Comparison of ENCODE assay signal across 28 cellular contexts in the genomic region with DNA sequence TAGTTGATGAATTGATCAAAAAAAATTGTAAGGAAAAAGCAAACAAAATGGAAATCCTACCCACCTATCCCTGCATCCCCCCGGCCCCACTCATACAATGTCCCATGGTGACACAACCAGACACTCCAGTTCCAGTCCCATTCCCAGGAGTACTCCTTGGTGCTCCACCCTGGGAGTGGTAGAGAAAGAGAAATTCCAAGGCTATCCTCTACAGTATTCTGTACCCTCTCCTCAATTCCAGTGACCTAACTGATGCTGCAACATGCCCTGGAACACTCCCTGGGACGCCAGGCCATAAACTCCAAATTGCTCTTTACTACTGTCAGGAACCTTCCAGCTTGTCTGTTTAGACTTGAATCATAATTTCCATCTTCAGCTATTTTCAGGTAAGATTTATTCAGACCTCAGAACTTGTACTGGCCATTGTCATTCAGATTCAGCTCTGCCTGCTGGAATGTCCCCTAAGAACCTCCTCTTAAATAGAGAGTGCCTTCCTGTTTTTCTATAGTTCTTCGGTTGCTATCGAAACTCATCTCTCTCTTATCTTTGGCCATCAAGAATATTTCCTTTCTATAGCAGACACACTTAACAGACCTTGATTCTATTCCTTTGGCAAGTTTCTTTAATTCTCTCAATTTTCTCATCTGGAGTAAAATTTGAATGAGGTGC. TPM values are rescaled to one million over a fixed set of nuclear protein-coding genes. Genes with fewer than 3 reads are reported as not detected.
DNase-seq lines count a peak whose midpoint lies in the region; ATAC-seq and TF ChIP-seq lines count a peak whose summit lies in the region.
"Had no signal": no experiment of that assay in that cellular context is flagged by ENCODE, and none has a peak within 500 bp of the region (broad histone marks: within the 10 kb centered on the region; RNA-seq: fewer than 3 reads in every experiment).

No MANE protein-coding gene starts in this region.

- H3K4me3 Mint-ChIP-seq in activated CD4-positive, alpha-beta T cell treated with anti-CD3 and anti-CD28 coated beads, Interleukin-2, amount 10 ng/mL, durations not matched to agents 24 days and 14 days, result peak overlapping the region; percentile 26
- no peak overlapping the region for H3K4me3 Mint-ChIP-seq in activated CD4-positive, alpha-beta T cell treated with anti-CD3 and anti-CD28 coated beads for 36 hours
- no peak overlapping the region for H3K4me3 Mint-ChIP-seq in CD8-positive, alpha-beta T cell
- peak overlapping the region; percentile 60 for H3K4me3 Mint-ChIP-seq in T-helper 17 cell
- H3K4me3 Mint-ChIP-seq: activated CD4-positive, alpha-beta memory T cell treated with anti-CD3 and anti-CD28 coated beads for 36 hours had no signal

- peak overlapping the region; percentile 4 for H3K27ac Mint-ChIP-seq in activated CD4-positive, alpha-beta T cell treated with anti-CD3 and anti-CD28 coated beads, Interleukin-2, amount 10 ng/mL, durations not matched to agents 24 days and 14 days
- no peak overlapping the region for H3K27ac Mint-ChIP-seq in activated CD4-positive, alpha-beta T cell treated with anti-CD3 and anti-CD28 coated beads for 36 hours
- H3K27ac Mint-ChIP-seq in CD8-positive, alpha-beta T cell, result peak overlapping the region; percentile 7
- peak overlapping the region; percentile 59 for H3K27ac Mint-ChIP-seq in T-helper 17 cell
- H3K27ac Mint-ChIP-seq: activated CD4-positive, alpha-beta memory T cell treated with anti-CD3 and anti-CD28 coated beads for 36 hours had no signal

- no peak overlapping the region for H3K27ac ChIP-seq in CD8-positive, alpha-beta T cell (ENCODE audit: low read depth, low read length)
- H3K27ac ChIP-seq in esophagus muscularis mucosa (replicated peaks in 1 of 4), result no peak overlapping the region
- H3K27ac ChIP-seq in gastrocnemius medialis, result no peak overlapping the region
- H3K27ac ChIP-seq: GM23248, KMS-11, Peyer's patch, SJCRH30, tibial nerve had no signal

- H3K4me1 ChIP-seq in CD8-positive, alpha-beta T cell (ENCODE audit: insufficient read depth, low read length), result peaks cover 9% of the 10 kb centered on the region
- H3K4me1 ChIP-seq in esophagus muscularis mucosa (no peaks in the 10 kb centered on the region), gastrocnemius medialis (no peaks in the 10 kb centered on the region)
- H3K4me1 ChIP-seq: Peyer's patch, SJCRH30, tibial nerve had no signal

- no peaks in the 10 kb centered on the region for H3K36me3 Mint-ChIP-seq in activated CD4-positive, alpha-beta T cell treated with anti-CD3 and anti-CD28 coated beads, Interleukin-2, amount 10 ng/mL, durations not matched to agents 24 days and 14 days (ENCODE audit: low read depth)
- no peaks in the 10 kb centered on the region for H3K36me3 Mint-ChIP-seq in activated CD4-positive, alpha-beta T cell treated with anti-CD3 and anti-CD28 coated beads for 36 hours (ENCODE audit: low read depth)
- H3K36me3 Mint-ChIP-seq in CD8-positive, alpha-beta T cell, result no peaks in the 10 kb centered on the region
- peaks cover 6% of the 10 kb centered on the region for H3K36me3 Mint-ChIP-seq in T-helper 17 cell (ENCODE audit: low read depth)
- H3K36me3 Mint-ChIP-seq: activated CD4-positive, alpha-beta memory T cell treated with anti-CD3 and anti-CD28 coated beads for 36 hours had no signal

- no peak for TF ChIP-seq CTCF in CD8-positive, alpha-beta T cell (IDR thresholded peaks at IDR 0.05)
- TF ChIP-seq CTCF in esophagus muscularis mucosa (IDR thresholded peaks at IDR 0.05) (no peak), gastrocnemius medialis (IDR thresholded peaks at IDR 0.05 in 4 of 5, conservative IDR thresholded peaks at IDR 0.05 in 1 of 5) (no peak)

- TF ChIP-seq POLR2A in esophagus muscularis mucosa (IDR thresholded peaks at IDR 0.05; ENCODE audit: low read depth) (no peak), gastrocnemius medialis (IDR thresholded peaks at IDR 0.05) (no peak)

- H3K27me3 Mint-ChIP-seq in activated CD4-positive, alpha-beta T cell treated with anti-CD3 and anti-CD28 coated beads, Interleukin-2, amount 10 ng/mL, durations not matched to agents 24 days and 14 days, result peaks cover 13% of the 10 kb centered on the region
- peaks cover 2% of the 10 kb centered on the region for H3K27me3 Mint-ChIP-seq in activated CD4-positive, alpha-beta T cell treated with anti-CD3 and anti-CD28 coated beads for 36 hours
- H3K27me3 Mint-ChIP-seq in CD8-positive, alpha-beta T cell (ENCODE audit: low read depth), result peaks cover 31% of the 10 kb centered on the region
- peaks cover 27% of the 10 kb centered on the region for H3K27me3 Mint-ChIP-seq in T-helper 17 cell

- DNase-seq in activated CD4-positive, alpha-beta T cell treated with anti-CD3 and anti-CD28 coated beads, Interleukin-2, amount 10 ng/mL, durations not matched to agents 24 days and 14 days, result no peak
- no peak for DNase-seq in activated CD4-positive, alpha-beta T cell treated with anti-CD3 and anti-CD28 coated beads for 36 hours
- DNase-seq in CD8-positive, alpha-beta T cell, result no peak
- DNase-seq in T-helper 17 cell (no peak), esophagus muscularis mucosa (ENCODE audit: extremely low spot score) (peak; percentile 47), gastrocnemius medialis (no peak), NCI-H226 (no peak)
- DNase-seq: 8988T; activated CD4-positive, alpha-beta memory T cell treated with anti-CD3 and anti-CD28 coated beads for 36 hours; activated T-cell treated with anti-CD3 and anti-CD28 coated beads for 4 hours; glutamatergic neuron; GM23248; NCI-H1694; NCI-H2171 treated with DMSO at 0.1 percent for 48 hours; NCI-H526; Peyer's patch; SJCRH30 had no signal

- TF ChIP-seq EP300 in esophagus muscularis mucosa (IDR thresholded peaks at IDR 0.05), result no peak

- H3K4me1 Mint-ChIP-seq in activated CD4-positive, alpha-beta T cell treated with anti-CD3 and anti-CD28 coated beads, Interleukin-2, amount 10 ng/mL, durations not matched to agents 24 days and 14 days, result peaks cover 13% of the 10 kb centered on the region
- H3K4me1 Mint-ChIP-seq in activated CD4-positive, alpha-beta T cell treated with anti-CD3 and anti-CD28 coated beads for 36 hours, result peaks cover 12% of the 10 kb centered on the region
- H3K4me1 Mint-ChIP-seq in CD8-positive, alpha-beta T cell (ENCODE audit: low read depth), result peaks cover 12% of the 10 kb centered on the region
- peaks cover 11% of the 10 kb centered on the region for H3K4me1 Mint-ChIP-seq in T-helper 17 cell

- no peak for ATAC-seq in activated CD4-positive, alpha-beta T cell treated with anti-CD3 and anti-CD28 coated beads for 36 hours
- no peak for ATAC-seq in CD8-positive, alpha-beta T cell
- ATAC-seq in T-helper 17 cell (peak; percentile 62), gastrocnemius medialis (no peak), HG03139 (IDR thresholded peaks at IDR 0.05; ENCODE audit: unreplicated experiment) (no peak)
- ATAC-seq: sciatic nerve had no signal

- CTCF ChIA-PET in activated CD4-positive, alpha-beta T cell treated with anti-CD3 and anti-CD28 coated beads for 36 hours (lab: Charles Lee), result no interaction called here
- CTCF ChIA-PET in CD8-positive, alpha-beta T cell (lab: Charles Lee), result interaction anchor here (0.6 kb wide), 1 partner anchor 11 kb away, joined by 3 read pairs; no protein-coding TSS in a partner anchor

- H3K9me3 Mint-ChIP-seq in activated CD4-positive, alpha-beta T cell treated with anti-CD3 and anti-CD28 coated beads, Interleukin-2, amount 10 ng/mL, durations not matched to agents 24 days and 14 days, result no peaks in the 10 kb centered on the region
- H3K9me3 Mint-ChIP-seq in activated CD4-positive, alpha-beta T cell treated with anti-CD3 and anti-CD28 coated beads for 36 hours (ENCODE audit: low read depth), result no peaks in the 10 kb centered on the region
- no peaks in the 10 kb centered on the region for H3K9me3 Mint-ChIP-seq in CD8-positive, alpha-beta T cell
- H3K9me3 Mint-ChIP-seq: activated CD4-positive, alpha-beta memory T cell treated with anti-CD3 and anti-CD28 coated beads for 36 hours had no signal

- H3K9me3 ChIP-seq in CD8-positive, alpha-beta T cell (ENCODE audit: low read length), result no peaks in the 10 kb centered on the region
- H3K9me3 ChIP-seq in T-helper 17 cell (ENCODE audit: control insufficient read depth, low read length, poor library complexity, severe bottlenecking) (no peaks in the 10 kb centered on the region), esophagus muscularis mucosa (no peaks in the 10 kb centered on the region), gastrocnemius medialis (no peaks in the 10 kb centered on the region)
- H3K9me3 ChIP-seq: Peyer's patch, SJCRH30 had no signal

- no peaks in the 10 kb centered on the region for H3K27me3 ChIP-seq in CD8-positive, alpha-beta T cell (ENCODE audit: insufficient read depth, low read length)
- H3K27me3 ChIP-seq in esophagus muscularis mucosa (peaks cover 0 to 18% (median 0%) of the 10 kb centered on the region in 4 donors), gastrocnemius medialis (no peaks in the 10 kb centered on the region)
- H3K27me3 ChIP-seq: Peyer's patch, SJCRH30, tibial nerve had no signal

- intact Hi-C loops in activated CD4-positive, alpha-beta T cell treated with anti-CD3 and anti-CD28 coated beads, Interleukin-2, amount 10 ng/mL, durations not matched to agents 24 days and 14 days (cut with micrococcal nuclease), result no loop called here
- intact Hi-C loops in activated CD4-positive, alpha-beta T cell treated with anti-CD3 and anti-CD28 coated beads for 36 hours (cut with DNase I, micrococcal nuclease), result no loop called here
- intact Hi-C loops in CD8-positive, alpha-beta T cell (cut with DNase I, micrococcal nuclease), result no loop called here
- intact Hi-C loops in esophagus muscularis mucosa (cut with DNase I) (no loop called here), gastrocnemius medialis (cut with DNase I; ENCODE audit: low total_unique reads) (no loop called here)

- no peak overlapping the region for H3K4me3 ChIP-seq in CD8-positive, alpha-beta T cell (ENCODE audit: low read depth, low read length)
- no peak overlapping the region for H3K4me3 ChIP-seq in esophagus muscularis mucosa
- no peak overlapping the region for H3K4me3 ChIP-seq in gastrocnemius medialis
- H3K4me3 ChIP-seq: GM23248, Peyer's patch, SJCRH30, tibial nerve had no signal

- in situ Hi-C loops in gastrocnemius medialis (cut with MboI; ENCODE audit: low sequenced_read_pairs in 4 of 4), result no loop called here

- 71% methylated on average over 4 of the region's 4 CpGs for WGBS in esophagus muscularis mucosa

- POLR2A ChIA-PET in activated CD4-positive, alpha-beta T cell treated with anti-CD3 and anti-CD28 coated beads for 36 hours (lab: Charles Lee), result no interaction called here
- POLR2A ChIA-PET in CD8-positive, alpha-beta T cell (lab: Charles Lee), result no interaction called here

- H3K36me3 ChIP-seq in CD8-positive, alpha-beta T cell (ENCODE audit: insufficient read depth, low read length), result no peaks in the 10 kb centered on the region
- H3K36me3 ChIP-seq in esophagus muscularis mucosa, result no peaks in the 10 kb centered on the region
- no peaks in the 10 kb centered on the region for H3K36me3 ChIP-seq in gastrocnemius medialis
- H3K36me3 ChIP-seq: Peyer's patch, SJCRH30, tibial nerve had no signal

RNA-seq across cellular contexts. Expression of a gene that starts 8.7 kb away (rescaled TPM):
- not detected in 2 replicates for total RNA-seq in activated CD4-positive, alpha-beta T cell treated with anti-CD3 and anti-CD28 coated beads, Interleukin-2, amount 10 ng/mL, durations not matched to agents 24 days and 14 days
- not detected for total RNA-seq in activated CD4-positive, alpha-beta T cell treated with anti-CD3 and anti-CD28 coated beads for 36 hours
- total RNA-seq in CD8-positive, alpha-beta T cell, result not detected
- not detected for total RNA-seq in T-helper 17 cell
- not detected for total RNA-seq in esophagus muscularis mucosa
- total RNA-seq in gastrocnemius medialis, result not detected
- total RNA-seq: activated CD4-positive, alpha-beta memory T cell treated with anti-CD3 and anti-CD28 coated beads for 36 hours; astrocyte; dermis microvascular lymphatic vessel endothelial cell; endothelial cell of umbilical vein; GM23248; HT-29; lung microvascular endothelial cell; Peyer's patch; posterior vena cava; sciatic nerve; SJCRH30; T-helper 1 cell treated with Interleukin-12 subunit alpha and Interleukin-12 subunit beta and Interleukin-4 antibody, amounts not matched to agents 30 ng/mL and 1 ng/mL, for 36 hours; tibial nerve had no signal

RNA-seq across cellular contexts. Expression of a gene that starts 18.7 kb away (rescaled TPM):
- not detected in 2 replicates for total RNA-seq in activated CD4-positive, alpha-beta T cell treated with anti-CD3 and anti-CD28 coated beads, Interleukin-2, amount 10 ng/mL, durations not matched to agents 24 days and 14 days
- total RNA-seq in activated CD4-positive, alpha-beta T cell treated with anti-CD3 and anti-CD28 coated beads for 36 hours, result not detected
- not detected for total RNA-seq in CD8-positive, alpha-beta T cell
- total RNA-seq in T-helper 17 cell (not detected), esophagus muscularis mucosa (not detected), gastrocnemius medialis (not detected)
- total RNA-seq: activated CD4-positive, alpha-beta memory T cell treated with anti-CD3 and anti-CD28 coated beads for 36 hours; dermis microvascular lymphatic vessel endothelial cell; endothelial cell of umbilical vein; GM23248; HT-29; lung microvascular endothelial cell; Peyer's patch; posterior vena cava; sciatic nerve; SJCRH30; T-helper 1 cell treated with Interleukin-12 subunit alpha and Interleukin-12 subunit beta and Interleukin-4 antibody, amounts not matched to agents 30 ng/mL and 1 ng/mL, for 36 hours; tibial nerve had no signal

Comparison
In these comparisons a context has a peak if more than half of its experiments do, and no peak if none do; other contexts are left out.
1. H3K4me3 Mint-ChIP-seq: peak in activated CD4-positive, alpha-beta T cell treated with anti-CD3 and anti-CD28 coated beads, Interleukin-2, amount 10 ng/mL, durations not matched to agents 24 days and 14 days (single experiment) and T-helper 17 cell (single experiment); none in activated CD4-positive, alpha-beta T cell treated with anti-CD3 and anti-CD28 coated beads for 36 hours (single experiment) and CD8-positive, alpha-beta T cell (single experiment).